8 cellular contexts compared by ENCODE assay signal in genomic region chr14:29726560-29727331, GRCh38.
DNase-seq lines count a peak whose midpoint lies in the region; ATAC-seq, FAIRE-seq and TF ChIP-seq lines count a peak whose summit lies in the region.
"Not testable (repeated sequence)": the region's sequence is repeated elsewhere in the genome, so short reads cannot be mapped to it uniquely, and the experiment has no call there.

No MANE protein-coding gene starts in this region.

- H3K79me2 ChIP-seq in astrocyte (ENCODE audit: insufficient read depth, low read length); endothelial cell of umbilical vein (ENCODE audit: control insufficient read depth, insufficient read depth, low read length): not testable (repeated sequence)

- TF ChIP-seq CTCF in astrocyte (IDR thresholded peaks at IDR 0.05; ENCODE audit: insufficient read depth, low read depth, low read length); endothelial cell of umbilical vein (IDR thresholded peaks at IDR 0.05; ENCODE audit: extremely low read depth in 1 of 2, insufficient read depth in 1 of 2, low read depth in 1 of 2, low read length in 2 of 2); fibroblast of villous mesenchyme (IDR thresholded peaks at IDR 0.05; ENCODE audit: insufficient read depth, low read depth, low read length); left lung (IDR thresholded peaks at IDR 0.05): not testable (repeated sequence)

- not testable (repeated sequence) for FAIRE-seq in astrocyte (lab: Jason Lieb, UNC); endothelial cell of umbilical vein (lab: Jason Lieb, UNC)

- TF ChIP-seq POLR2A in endothelial cell of umbilical vein (IDR thresholded peaks at IDR 0.05; ENCODE audit: low read depth, low read length), result not testable (repeated sequence)

- not testable (repeated sequence) for H3K9me1 ChIP-seq in endothelial cell of umbilical vein (replicated peaks; ENCODE audit: control insufficient read depth, extremely low read depth, insufficient read depth, low read length)

- not testable (repeated sequence) for H3K9ac ChIP-seq in astrocyte (ENCODE audit: low read length); endothelial cell of umbilical vein (replicated peaks; ENCODE audit: extremely low read depth, insufficient read depth, low read length)
- H3K9ac ChIP-seq in skeletal muscle satellite cell (ENCODE audit: low read depth, low read length), result peak overlapping the region; percentile 68

- peak; percentile 21 for ATAC-seq in left lung

- not testable (repeated sequence) for H3K9me3 ChIP-seq in astrocyte (ENCODE audit: insufficient read depth, low read depth, low read length); endothelial cell of umbilical vein (replicated peaks; ENCODE audit: control insufficient read depth, insufficient read depth, low read length); left lung; skeletal muscle satellite cell (replicated peaks; ENCODE audit: low read length)

- H3K36me3 Mint-ChIP-seq in astrocyte (ENCODE audit: low read depth, unreplicated experiment), result not testable (repeated sequence)

- peaks cover 21% of the 10 kb centered on the region for H3K4me1 Mint-ChIP-seq in astrocyte (ENCODE audit: low read depth, unreplicated experiment)

- H3K9me3 Mint-ChIP-seq in astrocyte (ENCODE audit: unreplicated experiment), result not testable (repeated sequence)

- peak overlapping the region; percentile 58 for H3K27ac ChIP-seq in astrocyte (ENCODE audit: low read depth, low read length)
- H3K27ac ChIP-seq in endothelial cell of umbilical vein (ENCODE audit: insufficient read depth, low read depth, low read length), result peak overlapping the region; percentile 63
- peak overlapping the region in 1 of 2 donors; percentile 27 for H3K27ac ChIP-seq in left lung

- DNase-seq in AG08395 (ENCODE audit: low spot score) (peak; percentile 57), GM04503 (ENCODE audit: low read depth) (peak; percentile 44), LHCN-M2 (ENCODE audit: low read depth) (peak; percentile 94), astrocyte (ENCODE audit: low read depth) (peak; percentile 83), endothelial cell of umbilical vein (ENCODE audit: low read depth, low spot score) (peak; percentile 35), fibroblast of villous mesenchyme (ENCODE audit: low read depth) (peak; percentile 33)
- not testable (repeated sequence) for DNase-seq in left lung

- CTCF ChIA-PET in endothelial cell of umbilical vein (lab: Charles Lee), result not testable (repeated sequence)

- not testable (repeated sequence) for H3K27me3 Mint-ChIP-seq in astrocyte (ENCODE audit: low read depth, unreplicated experiment)

- H3K4me3 ChIP-seq in astrocyte (ENCODE audit: insufficient read depth, low read depth, low read length); fibroblast of villous mesenchyme (ENCODE audit: low read depth, low read length); left lung: not testable (repeated sequence)
- H3K4me3 ChIP-seq in endothelial cell of umbilical vein (replicated peaks in 1 of 3; ENCODE audit: insufficient read depth in 1 of 3, low read depth in 1 of 3, low read length in 3 of 3), result peak overlapping the region in 1 of 3 experiments; percentile 28
- H3K4me3 ChIP-seq in skeletal muscle satellite cell (ENCODE audit: low read length), result peak overlapping the region; percentile 39

- not testable (repeated sequence) for H3K4me1 ChIP-seq in astrocyte (ENCODE audit: insufficient read depth, low read length); endothelial cell of umbilical vein (ENCODE audit: control insufficient read depth, extremely low read depth, insufficient read depth, low read length); left lung
- H3K4me1 ChIP-seq in skeletal muscle satellite cell (ENCODE audit: control insufficient read depth, insufficient read depth, low read length), result peaks cover 22% of the 10 kb centered on the region

- BruUV-seq in endothelial cell of umbilical vein (replicated peaks; lab: Mats Ljungman, UMichigan), result TSS peak; percentile 79

- H4K20me1 ChIP-seq in astrocyte (ENCODE audit: insufficient read depth, low read length); endothelial cell of umbilical vein (replicated peaks; ENCODE audit: control insufficient read depth, extremely low read depth, insufficient read depth, low read length): not testable (repeated sequence)

- peak overlapping the region; percentile 64 for H3K4me2 ChIP-seq in astrocyte (ENCODE audit: low read length)
- peak overlapping the region; percentile 64 for H3K4me2 ChIP-seq in endothelial cell of umbilical vein (ENCODE audit: insufficient read depth, low read length)
- H3K4me2 ChIP-seq in skeletal muscle satellite cell (ENCODE audit: low read length), result peak overlapping the region; percentile 67

- peak overlapping the region; percentile 31 for H3K27ac Mint-ChIP-seq in astrocyte (ENCODE audit: unreplicated experiment)

- intact Hi-C loops in endothelial cell of umbilical vein (cut with micrococcal nuclease); left lung (cut with DNase I): not testable (repeated sequence)

- dilution Hi-C loops in endothelial cell of umbilical vein (cut with MboI; ENCODE audit: extremely low pct_ligation_motif_present, low sequenced_read_pairs), result not testable (repeated sequence)

- POLR2A ChIA-PET in endothelial cell of umbilical vein (lab: Charles Lee), result not testable (repeated sequence)

- not testable (repeated sequence) for H3K27me3 ChIP-seq in astrocyte (ENCODE audit: insufficient read depth, low read length); endothelial cell of umbilical vein (ENCODE audit: control insufficient read depth in 2 of 2, insufficient read depth in 2 of 2, low read length in 2 of 2); left lung; skeletal muscle satellite cell (ENCODE audit: control insufficient read depth, insufficient read depth, low read length)

- not testable (repeated sequence) for H3K36me3 ChIP-seq in astrocyte (ENCODE audit: insufficient read depth, low read length); endothelial cell of umbilical vein (ENCODE audit: control insufficient read depth in 2 of 2, extremely low read depth in 1 of 2, insufficient read depth in 2 of 2, low read length in 2 of 2); left lung; skeletal muscle satellite cell (ENCODE audit: insufficient read depth, low read length)

- not testable (repeated sequence) for H3K4me3 Mint-ChIP-seq in astrocyte (ENCODE audit: unreplicated experiment)

- not testable (repeated sequence) for H2AFZ ChIP-seq in astrocyte (ENCODE audit: low read depth, low read length); endothelial cell of umbilical vein (ENCODE audit: low read depth, low read length)

TF ChIP-seq in endothelial cell of umbilical vein, 7 proteins besides CTCF, POLR2A, EP300 and RAD21:
- TF ChIP-seq JUN (IDR thresholded peaks at IDR 0.05; ENCODE audit: borderline replicate concordance, insufficient read depth, insufficient read length, low read depth) (peak; percentile 63), FOS (IDR thresholded peaks at IDR 0.05; ENCODE audit: borderline replicate concordance, insufficient read depth, low read length) (peak; percentile 35)
